ENCODE assay signal across 1 cellular context in the genomic region with DNA sequence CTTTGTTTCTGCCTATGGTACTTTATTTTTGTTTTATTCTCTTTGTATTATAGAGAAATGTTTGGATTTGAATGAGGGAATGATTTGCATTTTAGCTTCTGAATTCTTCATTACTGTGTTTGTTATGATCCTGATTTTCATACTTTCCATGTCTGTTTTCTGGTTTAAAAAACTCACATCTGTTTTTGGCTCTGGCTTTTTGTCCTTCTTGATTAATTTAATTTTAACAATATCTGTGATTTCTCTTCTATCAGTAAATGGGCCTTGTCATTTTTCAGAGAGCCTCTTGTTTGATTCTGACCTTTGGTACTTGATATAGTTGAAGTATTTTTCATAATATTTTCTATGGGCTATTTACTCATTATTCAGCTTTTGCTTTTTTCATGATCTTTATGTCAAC.
TF ChIP-seq lines count a peak whose summit lies in the region.

No MANE protein-coding gene starts in this region.

TF ChIP-seq in SK-N-SH, 30 proteins besides CTCF, POLR2A, EP300 and RAD21 (continued from another document):
- TF ChIP-seq, protein P1, sequence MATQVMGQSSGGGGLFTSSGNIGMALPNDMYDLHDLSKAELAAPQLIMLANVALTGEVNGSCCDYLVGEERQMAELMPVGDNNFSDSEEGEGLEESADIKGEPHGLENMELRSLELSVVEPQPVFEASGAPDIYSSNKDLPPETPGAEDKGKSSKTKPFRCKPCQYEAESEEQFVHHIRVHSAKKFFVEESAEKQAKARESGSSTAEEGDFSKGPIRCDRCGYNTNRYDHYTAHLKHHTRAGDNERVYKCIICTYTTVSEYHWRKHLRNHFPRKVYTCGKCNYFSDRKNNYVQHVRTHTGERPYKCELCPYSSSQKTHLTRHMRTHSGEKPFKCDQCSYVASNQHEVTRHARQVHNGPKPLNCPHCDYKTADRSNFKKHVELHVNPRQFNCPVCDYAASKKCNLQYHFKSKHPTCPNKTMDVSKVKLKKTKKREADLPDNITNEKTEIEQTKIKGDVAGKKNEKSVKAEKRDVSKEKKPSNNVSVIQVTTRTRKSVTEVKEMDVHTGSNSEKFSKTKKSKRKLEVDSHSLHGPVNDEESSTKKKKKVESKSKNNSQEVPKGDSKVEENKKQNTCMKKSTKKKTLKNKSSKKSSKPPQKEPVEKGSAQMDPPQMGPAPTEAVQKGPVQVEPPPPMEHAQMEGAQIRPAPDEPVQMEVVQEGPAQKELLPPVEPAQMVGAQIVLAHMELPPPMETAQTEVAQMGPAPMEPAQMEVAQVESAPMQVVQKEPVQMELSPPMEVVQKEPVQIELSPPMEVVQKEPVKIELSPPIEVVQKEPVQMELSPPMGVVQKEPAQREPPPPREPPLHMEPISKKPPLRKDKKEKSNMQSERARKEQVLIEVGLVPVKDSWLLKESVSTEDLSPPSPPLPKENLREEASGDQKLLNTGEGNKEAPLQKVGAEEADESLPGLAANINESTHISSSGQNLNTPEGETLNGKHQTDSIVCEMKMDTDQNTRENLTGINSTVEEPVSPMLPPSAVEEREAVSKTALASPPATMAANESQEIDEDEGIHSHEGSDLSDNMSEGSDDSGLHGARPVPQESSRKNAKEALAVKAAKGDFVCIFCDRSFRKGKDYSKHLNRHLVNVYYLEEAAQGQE (IDR thresholded peaks at IDR 0.05; ENCODE audit: low read depth, low read length), result no peak
- peak; percentile 28; the same call in 1 of the 2 replicates for TF ChIP-seq FOXJ3 (CRISPR knock-in tag; IDR thresholded peaks at IDR 0.05)
- TF ChIP-seq YY1 (IDR thresholded peaks at IDR 0.05; ENCODE audit: low read depth), result no peak
- no peak for TF ChIP-seq MXI1 (IDR thresholded peaks at IDR 0.05; ENCODE audit: low read depth, low read length)
- TF ChIP-seq, protein P2, sequence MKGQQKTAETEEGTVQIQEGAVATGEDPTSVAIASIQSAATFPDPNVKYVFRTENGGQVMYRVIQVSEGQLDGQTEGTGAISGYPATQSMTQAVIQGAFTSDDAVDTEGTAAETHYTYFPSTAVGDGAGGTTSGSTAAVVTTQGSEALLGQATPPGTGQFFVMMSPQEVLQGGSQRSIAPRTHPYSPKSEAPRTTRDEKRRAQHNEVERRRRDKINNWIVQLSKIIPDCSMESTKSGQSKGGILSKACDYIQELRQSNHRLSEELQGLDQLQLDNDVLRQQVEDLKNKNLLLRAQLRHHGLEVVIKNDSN (IDR thresholded peaks at IDR 0.05; ENCODE audit: borderline replicate concordance, low read depth), result no peak
- TF ChIP-seq, protein P3, sequence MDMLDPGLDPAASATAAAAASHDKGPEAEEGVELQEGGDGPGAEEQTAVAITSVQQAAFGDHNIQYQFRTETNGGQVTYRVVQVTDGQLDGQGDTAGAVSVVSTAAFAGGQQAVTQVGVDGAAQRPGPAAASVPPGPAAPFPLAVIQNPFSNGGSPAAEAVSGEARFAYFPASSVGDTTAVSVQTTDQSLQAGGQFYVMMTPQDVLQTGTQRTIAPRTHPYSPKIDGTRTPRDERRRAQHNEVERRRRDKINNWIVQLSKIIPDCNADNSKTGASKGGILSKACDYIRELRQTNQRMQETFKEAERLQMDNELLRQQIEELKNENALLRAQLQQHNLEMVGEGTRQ (IDR thresholded peaks at IDR 0.05; ENCODE audit: borderline replicate concordance, low read depth, low read length), result no peak
- TF ChIP-seq FOXM1 (IDR thresholded peaks at IDR 0.05; ENCODE audit: low read depth), result no peak
- no peak for TF ChIP-seq GABPA (IDR thresholded peaks at IDR 0.05; ENCODE audit: low read depth)
- peak; percentile 60; the same call in 1 of the 2 replicates for TF ChIP-seq RCOR1 (IDR thresholded peaks at IDR 0.05; ENCODE audit: low read length)
- TF ChIP-seq POLR2AphosphoS5 (IDR thresholded peaks at IDR 0.05; ENCODE audit: low read depth, low read length), result no peak
- TF ChIP-seq SIN3A (IDR thresholded peaks at IDR 0.05; ENCODE audit: borderline replicate concordance, low read depth, low read length), result no peak
